11 cellular contexts compared by ENCODE assay signal in the genomic region with DNA sequence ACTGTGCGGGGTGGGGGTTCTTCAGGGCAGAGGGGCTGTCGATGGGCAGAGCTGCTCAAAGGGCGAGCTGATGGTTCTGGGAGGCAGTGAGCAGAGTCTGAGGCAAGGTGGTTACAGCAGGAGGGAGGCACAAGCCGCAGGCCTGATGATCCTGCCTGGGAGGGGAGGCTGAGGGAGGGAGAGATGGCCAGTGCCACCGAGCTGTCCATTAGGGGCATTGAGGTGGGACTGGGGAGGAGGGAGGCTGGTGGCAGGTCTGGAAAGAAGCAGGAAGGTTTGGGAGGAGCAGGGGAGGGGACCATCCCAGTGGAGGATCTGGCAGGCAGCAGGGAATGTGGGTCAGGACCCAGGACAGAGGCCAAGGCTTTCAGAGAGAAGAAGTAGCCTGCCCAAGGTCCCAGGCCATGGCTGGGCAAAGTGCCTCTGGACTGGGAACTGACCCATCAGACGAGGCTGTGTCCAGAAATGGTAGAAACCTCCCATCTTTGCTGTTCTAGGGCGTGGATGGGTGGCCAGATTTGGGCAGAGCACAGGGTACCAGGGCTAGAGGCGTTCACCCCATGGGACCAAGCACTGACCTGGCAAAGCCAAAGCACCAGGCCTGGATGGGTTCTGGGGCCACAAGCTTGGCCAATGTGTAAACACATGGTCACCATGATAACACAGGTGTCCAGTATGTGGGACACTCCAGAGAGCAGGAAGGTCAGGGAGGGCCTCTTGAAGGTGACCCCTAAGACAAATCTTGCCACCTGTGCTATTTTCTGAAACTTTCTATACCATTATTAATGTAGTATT. TPM values are rescaled to one million over a fixed set of nuclear protein-coding genes. Genes with fewer than 3 reads are reported as not detected.
"Had no signal": no experiment of that assay in that cellular context is flagged by ENCODE, and none has a peak within 500 bp of the region (broad histone marks: within the 10 kb centered on the region; RNA-seq: fewer than 3 reads in every experiment).

No MANE protein-coding gene starts in this region.

- H3K27ac Mint-ChIP-seq: nephron had no signal

- ATAC-seq: foreskin keratinocyte had no signal

- DNase-seq: activated CD4-positive, alpha-beta T cell treated with anti-CD3 and anti-CD28 coated beads for 48 hours; foreskin keratinocyte; left ventricle myocardium inferior; mesenchymal stem cell; stimulated activated CD4-positive, alpha-beta T cell treated with anti-CD3 and anti-CD28 coated beads, Interleukin-1b, Interleukin-23, amount 100 ng/mL, for 48 hours; stimulated activated naive CD4-positive, alpha-beta T cell; substantia nigra; T-helper 1 cell; upper lobe of left lung; WERI-Rb-1 had no signal

- H3K4me3 Mint-ChIP-seq: nephron had no signal

- H3K9me3 Mint-ChIP-seq: nephron had no signal

RNA-seq across cellular contexts. Expression of a gene that starts 55.5 kb away (rescaled TPM):
- total RNA-seq: foreskin keratinocyte had no signal
